Comparison of ENCODE assay signal across 30 cellular contexts in the genomic region with DNA sequence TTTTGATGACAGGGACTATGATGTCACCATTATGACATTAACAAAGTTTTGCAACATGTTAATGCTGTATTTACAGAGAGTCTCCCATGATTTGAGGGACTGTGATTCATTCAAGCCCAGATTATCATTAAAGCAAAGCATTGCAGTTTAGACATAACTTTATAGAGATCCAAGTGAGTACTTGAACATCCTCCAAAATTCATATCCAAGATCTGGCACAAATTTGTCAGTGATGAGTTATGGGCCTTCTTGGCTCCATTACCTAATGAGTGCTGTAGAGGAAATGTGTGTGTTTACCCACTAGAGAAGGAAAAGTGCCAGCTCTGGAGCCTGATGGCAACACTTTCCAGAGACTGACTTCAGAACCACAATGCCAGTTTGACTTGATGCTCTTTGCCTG.
"Had no signal": no experiment of that assay in that cellular context is flagged by ENCODE, and none has a peak within 500 bp of the region (broad histone marks: within the 10 kb centered on the region; RNA-seq: fewer than 3 reads in every experiment).

No MANE protein-coding gene starts in this region.

- H3K27me3 ChIP-seq: ascending aorta, brain microvascular endothelial cell, gastrocnemius medialis, hepatocyte, neural progenitor cell, right atrium auricular region, stomach, thyroid gland, upper lobe of left lung had no signal

- H2AFZ ChIP-seq: hepatocyte, neural progenitor cell had no signal

- ATAC-seq: gastrocnemius medialis; left cardiac atrium; left ventricle myocardium superior; natural killer cell; stimulated activated naive B cell treated with anti-CD40 and anti-IgM and Interleukin-4, amounts not matched to agents 10 μg/mL and 1 μg/mL and 100 μg/mL, for 72 hours had no signal

- DNase-seq: activated CD4-positive, alpha-beta T cell treated with anti-CD3 and anti-CD28 coated beads for 4 hours; activated CD4-positive, alpha-beta T cell treated with anti-CD3 and anti-CD28 coated beads, Interleukin-2, amount 50 U/mL, for 4 hours; activated CD8-positive, alpha-beta memory T cell treated with anti-CD3 and anti-CD28 coated beads for 24 hours; activated effector memory CD4-positive, alpha-beta T cell treated with anti-CD3 and anti-CD28 coated beads, Interleukin-2, amount 50 U/mL, for 16 hours; activated naive CD4-positive, alpha-beta T cell treated with anti-CD3 and anti-CD28 coated beads for 36 hours; activated naive CD8-positive, alpha-beta T cell treated with anti-CD3 and anti-CD28 coated beads for 36 hours; activated T-cell treated with anti-CD3 and anti-CD28 coated beads, Interleukin-2, amount 50 U/mL, for 1 hour; brain microvascular endothelial cell; dorsolateral prefrontal cortex; effector memory CD4-positive, alpha-beta T cell; erythroblast; gastrocnemius medialis; glutamatergic neuron; left cardiac atrium; left ventricle myocardium superior; midbrain; natural killer cell; occipital lobe; stimulated activated CD4-positive, alpha-beta T cell treated with anti-CD3 and anti-CD28 coated beads, Interleukin-15, amount 100 ng/mL, for 24 hours; stimulated activated CD4-positive, alpha-beta T cell treated with anti-CD3 and anti-CD28 coated beads, Interleukin-2, amount 100 ng/mL, for 24 hours; stimulated activated naive B cell treated with anti-CD40 and anti-IgM and Interleukin-4, amounts not matched to agents 10 μg/mL and 1 μg/mL and 100 μg/mL, for 72 hours; stomach; thyroid gland; upper lobe of left lung had no signal

- H3K9me3 ChIP-seq: ascending aorta, gastrocnemius medialis, right atrium auricular region, stomach, thyroid gland, upper lobe of left lung had no signal

- H3K79me2 ChIP-seq: hepatocyte had no signal

- H3K4me1 ChIP-seq: ascending aorta, gastrocnemius medialis, neural progenitor cell, right atrium auricular region, stomach, thyroid gland, upper lobe of left lung had no signal

- H3K27ac ChIP-seq: ascending aorta, brain microvascular endothelial cell, coronary artery, dorsolateral prefrontal cortex, gastrocnemius medialis, hepatocyte, neural progenitor cell, right atrium auricular region, stomach, thyroid gland, upper lobe of left lung, VCaP had no signal

- H3K4me3 ChIP-seq: ascending aorta, coronary artery, dorsolateral prefrontal cortex, gastrocnemius medialis, hepatocyte, neural progenitor cell, right atrium auricular region, stomach, thyroid gland, upper lobe of left lung had no signal

- H3K4me2 ChIP-seq: hepatocyte, neural progenitor cell had no signal

- H3K36me3 ChIP-seq: ascending aorta, brain microvascular endothelial cell, gastrocnemius medialis, neural progenitor cell, right atrium auricular region, stomach, thyroid gland, upper lobe of left lung had no signal

- H3K9ac ChIP-seq: neural progenitor cell had no signal
